In the genomic region with DNA sequence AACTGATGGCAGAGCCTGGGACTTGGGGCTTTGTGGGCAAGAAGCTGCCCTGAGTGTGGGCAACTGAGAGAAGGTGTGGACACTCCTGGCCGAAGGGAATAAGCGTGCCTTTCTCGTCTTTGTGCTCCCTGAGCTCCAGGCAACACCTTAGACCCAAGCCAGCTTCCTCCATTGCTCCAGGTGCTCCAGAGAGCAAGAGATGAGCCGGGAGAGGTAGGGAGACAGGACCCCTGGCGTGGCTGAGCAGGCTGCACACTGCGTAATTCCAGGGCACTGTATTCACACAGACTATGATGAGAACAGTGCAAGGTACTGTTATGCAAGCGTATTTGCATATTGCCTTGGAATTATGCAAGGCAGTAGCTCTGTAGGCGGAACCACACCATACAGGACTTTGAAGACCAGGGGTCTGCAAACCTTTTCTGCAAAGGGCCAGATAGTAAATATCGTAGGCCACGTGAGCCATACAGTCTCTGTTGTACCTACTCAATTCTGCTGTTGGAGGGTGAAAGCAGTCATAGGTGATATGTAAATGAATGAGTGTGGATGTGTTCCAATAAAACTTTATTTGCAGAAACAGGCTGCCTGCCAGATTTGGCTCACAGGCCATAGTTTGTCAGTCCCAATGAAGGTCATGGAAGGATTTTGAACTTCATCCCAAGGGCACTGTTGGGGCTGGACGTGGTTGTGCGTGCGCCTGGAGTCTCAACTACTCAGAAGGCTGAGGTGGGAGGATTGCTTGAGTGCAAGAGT, we compare ENCODE assay signal across 1 cellular context.
TF ChIP-seq lines count a peak whose summit lies in the region.

No MANE protein-coding gene starts in this region.

TF ChIP-seq in HepG2, 621 proteins besides CTCF, POLR2A, EP300 and RAD21 (continued from another document and continues in another):
- TF ChIP-seq, protein P1, sequence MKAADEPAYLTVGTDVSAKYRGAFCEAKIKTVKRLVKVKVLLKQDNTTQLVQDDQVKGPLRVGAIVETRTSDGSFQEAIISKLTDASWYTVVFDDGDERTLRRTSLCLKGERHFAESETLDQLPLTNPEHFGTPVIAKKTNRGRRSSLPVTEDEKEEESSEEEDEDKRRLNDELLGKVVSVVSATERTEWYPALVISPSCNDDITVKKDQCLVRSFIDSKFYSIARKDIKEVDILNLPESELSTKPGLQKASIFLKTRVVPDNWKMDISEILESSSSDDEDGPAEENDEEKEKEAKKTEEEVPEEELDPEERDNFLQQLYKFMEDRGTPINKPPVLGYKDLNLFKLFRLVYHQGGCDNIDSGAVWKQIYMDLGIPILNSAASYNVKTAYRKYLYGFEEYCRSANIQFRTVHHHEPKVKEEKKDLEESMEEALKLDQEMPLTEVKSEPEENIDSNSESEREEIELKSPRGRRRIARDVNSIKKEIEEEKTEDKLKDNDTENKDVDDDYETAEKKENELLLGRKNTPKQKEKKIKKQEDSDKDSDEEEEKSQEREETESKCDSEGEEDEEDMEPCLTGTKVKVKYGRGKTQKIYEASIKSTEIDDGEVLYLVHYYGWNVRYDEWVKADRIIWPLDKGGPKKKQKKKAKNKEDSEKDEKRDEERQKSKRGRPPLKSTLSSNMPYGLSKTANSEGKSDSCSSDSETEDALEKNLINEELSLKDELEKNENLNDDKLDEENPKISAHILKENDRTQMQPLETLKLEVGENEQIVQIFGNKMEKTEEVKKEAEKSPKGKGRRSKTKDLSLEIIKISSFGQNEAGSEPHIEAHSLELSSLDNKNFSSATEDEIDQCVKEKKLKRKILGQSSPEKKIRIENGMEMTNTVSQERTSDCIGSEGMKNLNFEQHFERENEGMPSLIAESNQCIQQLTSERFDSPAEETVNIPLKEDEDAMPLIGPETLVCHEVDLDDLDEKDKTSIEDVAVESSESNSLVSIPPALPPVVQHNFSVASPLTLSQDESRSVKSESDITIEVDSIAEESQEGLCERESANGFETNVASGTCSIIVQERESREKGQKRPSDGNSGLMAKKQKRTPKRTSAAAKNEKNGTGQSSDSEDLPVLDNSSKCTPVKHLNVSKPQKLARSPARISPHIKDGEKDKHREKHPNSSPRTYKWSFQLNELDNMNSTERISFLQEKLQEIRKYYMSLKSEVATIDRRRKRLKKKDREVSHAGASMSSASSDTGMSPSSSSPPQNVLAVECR (CRISPR knock-in tag; IDR thresholded peaks at IDR 0.05; ENCODE audit: borderline replicate concordance), result 0 out of 2 replicates have a peak, but pooled peaks have one; percentile 16
- TF ChIP-seq ZBTB34 (CRISPR knock-in tag; IDR thresholded peaks at IDR 0.05) (no peak), ZNF678 (CRISPR knock-in tag; IDR thresholded peaks at IDR 0.05) (no peak), TOPORS (CRISPR knock-in tag; IDR thresholded peaks at IDR 0.05) (no peak), TBL1XR1 (IDR thresholded peaks at IDR 0.05; ENCODE audit: borderline replicate concordance, low read length, partially characterized antibody) (peak; percentile 43), TRIM24 (CRISPR knock-in tag; IDR thresholded peaks at IDR 0.05) (peak; percentile 58; the same call in 1 of the 2 replicates), MATR3 (CRISPR knock-in tag; IDR thresholded peaks at IDR 0.05) (no peak), JDP2 (CRISPR knock-in tag; IDR thresholded peaks at IDR 0.05; ENCODE audit: borderline replicate concordance) (no peak), NCOR1 (IDR thresholded peaks at IDR 0.05; ENCODE audit: borderline replicate concordance, low read length) (peak; percentile 58; the same call in 1 of the 2 replicates), ZNF562 (CRISPR knock-in tag; IDR thresholded peaks at IDR 0.05; ENCODE audit: borderline replicate concordance) (no peak), MIER2 (CRISPR knock-in tag; IDR thresholded peaks at IDR 0.05) (peak; percentile 49; the same call in 1 of the 2 replicates), NFE2 (CRISPR knock-in tag; IDR thresholded peaks at IDR 0.05) (no peak), KMT2A (CRISPR knock-in tag; IDR thresholded peaks at IDR 0.05) (0 out of 2 replicates have a peak, but pooled peaks have one; percentile 22), NRL (CRISPR knock-in tag; IDR thresholded peaks at IDR 0.05; ENCODE audit: borderline replicate concordance) (no peak), ZNF292 (CRISPR knock-in tag; IDR thresholded peaks at IDR 0.05; ENCODE audit: borderline replicate concordance, low read depth) (peak; percentile 76; the same call in 1 of the 2 replicates), TEAD3 (CRISPR knock-in tag; optimal IDR thresholded peaks at IDR 0.05; ENCODE audit: borderline replicate concordance) (peak; percentile 64), EHMT2 (IDR thresholded peaks at IDR 0.05; ENCODE audit: borderline replicate concordance, low read depth, low read length) (peak; percentile 32; the same call in 1 of the 2 replicates), BCLAF1 (IDR thresholded peaks at IDR 0.05) (no peak), SOX13 (IDR thresholded peaks at IDR 0.05) (no peak), SOX13 (CRISPR knock-in tag; conservative IDR thresholded peaks at IDR 0.05 in 1 of 2, IDR thresholded peaks at IDR 0.05 in 1 of 2) (no peak), SRSF1 (optimal IDR thresholded peaks at IDR 0.05; ENCODE audit: low read depth, low read length) (no peak), RARG (CRISPR knock-in tag; IDR thresholded peaks at IDR 0.05; ENCODE audit: low read depth) (no peak), ZNF530 (CRISPR knock-in tag; IDR thresholded peaks at IDR 0.05; ENCODE audit: low read depth) (no peak), HOXD1 (CRISPR knock-in tag; IDR thresholded peaks at IDR 0.05) (no peak), HES4 (CRISPR knock-in tag; IDR thresholded peaks at IDR 0.05; ENCODE audit: borderline replicate concordance) (no peak), PBX2 (CRISPR knock-in tag; IDR thresholded peaks at IDR 0.05) (no peak), MEIS2 (CRISPR knock-in tag; IDR thresholded peaks at IDR 0.05) (no peak), ZNF367 (CRISPR knock-in tag; IDR thresholded peaks at IDR 0.05; ENCODE audit: borderline replicate concordance) (no peak), ZNF644 (CRISPR knock-in tag; IDR thresholded peaks at IDR 0.05; ENCODE audit: low read depth) (no peak), TSC22D2 (CRISPR knock-in tag; IDR thresholded peaks at IDR 0.05; ENCODE audit: borderline replicate concordance) (0 out of 2 replicates have a peak, but pooled peaks have one; percentile 29), ZNF253 (CRISPR knock-in tag; IDR thresholded peaks at IDR 0.05; ENCODE audit: borderline replicate concordance) (no peak), ZBTB26 (CRISPR knock-in tag; IDR thresholded peaks at IDR 0.05; ENCODE audit: borderline replicate concordance) (no peak), ZNF329 (CRISPR knock-in tag; IDR thresholded peaks at IDR 0.05; ENCODE audit: low read depth) (no peak), PLRG1 (conservative IDR thresholded peaks at IDR 0.05) (no peak), NCOA1 (CRISPR knock-in tag; IDR thresholded peaks at IDR 0.05) (0 out of 2 replicates have a peak, but pooled peaks have one; percentile 33)
- TF ChIP-seq, protein P2, sequence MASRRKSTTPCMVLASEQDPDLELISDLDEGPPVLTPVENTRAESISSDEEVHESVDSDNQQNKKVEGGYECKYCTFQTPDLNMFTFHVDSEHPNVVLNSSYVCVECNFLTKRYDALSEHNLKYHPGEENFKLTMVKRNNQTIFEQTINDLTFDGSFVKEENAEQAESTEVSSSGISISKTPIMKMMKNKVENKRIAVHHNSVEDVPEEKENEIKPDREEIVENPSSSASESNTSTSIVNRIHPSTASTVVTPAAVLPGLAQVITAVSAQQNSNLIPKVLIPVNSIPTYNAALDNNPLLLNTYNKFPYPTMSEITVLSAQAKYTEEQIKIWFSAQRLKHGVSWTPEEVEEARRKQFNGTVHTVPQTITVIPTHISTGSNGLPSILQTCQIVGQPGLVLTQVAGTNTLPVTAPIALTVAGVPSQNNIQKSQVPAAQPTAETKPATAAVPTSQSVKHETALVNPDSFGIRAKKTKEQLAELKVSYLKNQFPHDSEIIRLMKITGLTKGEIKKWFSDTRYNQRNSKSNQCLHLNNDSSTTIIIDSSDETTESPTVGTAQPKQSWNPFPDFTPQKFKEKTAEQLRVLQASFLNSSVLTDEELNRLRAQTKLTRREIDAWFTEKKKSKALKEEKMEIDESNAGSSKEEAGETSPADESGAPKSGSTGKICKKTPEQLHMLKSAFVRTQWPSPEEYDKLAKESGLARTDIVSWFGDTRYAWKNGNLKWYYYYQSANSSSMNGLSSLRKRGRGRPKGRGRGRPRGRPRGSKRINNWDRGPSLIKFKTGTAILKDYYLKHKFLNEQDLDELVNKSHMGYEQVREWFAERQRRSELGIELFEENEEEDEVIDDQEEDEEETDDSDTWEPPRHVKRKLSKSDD (CRISPR knock-in tag; IDR thresholded peaks at IDR 0.05; ENCODE audit: low read depth), result 0 out of 2 replicates have a peak, but pooled peaks have one; percentile 24
- TF ChIP-seq, protein P3, sequence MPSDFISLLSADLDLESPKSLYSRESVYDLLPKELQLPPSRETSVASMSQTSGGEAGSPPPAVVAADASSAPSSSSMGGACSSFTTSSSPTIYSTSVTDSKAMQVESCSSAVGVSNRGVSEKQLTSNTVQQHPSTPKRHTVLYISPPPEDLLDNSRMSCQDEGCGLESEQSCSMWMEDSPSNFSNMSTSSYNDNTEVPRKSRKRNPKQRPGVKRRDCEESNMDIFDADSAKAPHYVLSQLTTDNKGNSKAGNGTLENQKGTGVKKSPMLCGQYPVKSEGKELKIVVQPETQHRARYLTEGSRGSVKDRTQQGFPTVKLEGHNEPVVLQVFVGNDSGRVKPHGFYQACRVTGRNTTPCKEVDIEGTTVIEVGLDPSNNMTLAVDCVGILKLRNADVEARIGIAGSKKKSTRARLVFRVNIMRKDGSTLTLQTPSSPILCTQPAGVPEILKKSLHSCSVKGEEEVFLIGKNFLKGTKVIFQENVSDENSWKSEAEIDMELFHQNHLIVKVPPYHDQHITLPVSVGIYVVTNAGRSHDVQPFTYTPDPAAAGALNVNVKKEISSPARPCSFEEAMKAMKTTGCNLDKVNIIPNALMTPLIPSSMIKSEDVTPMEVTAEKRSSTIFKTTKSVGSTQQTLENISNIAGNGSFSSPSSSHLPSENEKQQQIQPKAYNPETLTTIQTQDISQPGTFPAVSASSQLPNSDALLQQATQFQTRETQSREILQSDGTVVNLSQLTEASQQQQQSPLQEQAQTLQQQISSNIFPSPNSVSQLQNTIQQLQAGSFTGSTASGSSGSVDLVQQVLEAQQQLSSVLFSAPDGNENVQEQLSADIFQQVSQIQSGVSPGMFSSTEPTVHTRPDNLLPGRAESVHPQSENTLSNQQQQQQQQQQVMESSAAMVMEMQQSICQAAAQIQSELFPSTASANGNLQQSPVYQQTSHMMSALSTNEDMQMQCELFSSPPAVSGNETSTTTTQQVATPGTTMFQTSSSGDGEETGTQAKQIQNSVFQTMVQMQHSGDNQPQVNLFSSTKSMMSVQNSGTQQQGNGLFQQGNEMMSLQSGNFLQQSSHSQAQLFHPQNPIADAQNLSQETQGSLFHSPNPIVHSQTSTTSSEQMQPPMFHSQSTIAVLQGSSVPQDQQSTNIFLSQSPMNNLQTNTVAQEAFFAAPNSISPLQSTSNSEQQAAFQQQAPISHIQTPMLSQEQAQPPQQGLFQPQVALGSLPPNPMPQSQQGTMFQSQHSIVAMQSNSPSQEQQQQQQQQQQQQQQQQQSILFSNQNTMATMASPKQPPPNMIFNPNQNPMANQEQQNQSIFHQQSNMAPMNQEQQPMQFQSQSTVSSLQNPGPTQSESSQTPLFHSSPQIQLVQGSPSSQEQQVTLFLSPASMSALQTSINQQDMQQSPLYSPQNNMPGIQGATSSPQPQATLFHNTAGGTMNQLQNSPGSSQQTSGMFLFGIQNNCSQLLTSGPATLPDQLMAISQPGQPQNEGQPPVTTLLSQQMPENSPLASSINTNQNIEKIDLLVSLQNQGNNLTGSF (CRISPR knock-in tag; IDR thresholded peaks at IDR 0.05), result no peak
